Comparison of ENCODE assay signal across 16 cellular contexts in the genomic region with DNA sequence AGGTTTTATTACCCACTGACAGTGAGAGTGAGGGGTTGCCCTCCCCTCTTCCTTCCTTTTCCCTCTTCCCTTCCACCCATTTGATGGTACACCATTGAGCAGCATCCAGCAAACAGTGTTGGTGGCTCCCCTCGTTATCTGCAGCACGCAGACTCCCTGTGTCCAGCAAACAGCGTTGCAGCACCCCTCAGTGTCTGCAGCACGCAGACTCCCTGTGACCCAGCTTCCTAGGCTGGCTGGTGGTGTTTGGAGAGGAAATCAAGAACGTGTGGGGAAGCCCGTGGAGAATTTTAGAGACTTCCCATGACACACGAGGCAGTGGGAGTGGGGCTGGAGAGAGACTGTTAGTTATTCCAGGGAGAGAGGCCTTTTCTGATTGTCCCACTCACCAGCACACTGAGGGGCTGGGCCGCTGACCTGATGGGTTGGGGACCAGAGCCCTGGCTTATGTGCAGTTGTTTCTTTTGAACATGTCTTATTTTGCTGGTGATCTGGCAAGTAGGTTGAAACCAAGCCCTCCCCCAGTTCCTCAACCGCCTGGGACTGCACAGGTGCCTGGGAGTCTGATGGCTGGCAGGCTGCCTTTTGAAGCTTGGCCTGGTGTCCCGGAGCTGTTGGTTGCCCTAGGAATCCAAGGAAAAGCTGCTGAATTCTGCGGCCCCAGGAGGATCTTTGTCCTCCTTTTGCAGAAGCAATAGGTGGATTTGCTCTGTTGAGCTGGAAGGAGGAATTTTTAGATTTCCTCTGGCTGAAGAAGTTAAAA. TPM values are rescaled to one million over a fixed set of nuclear protein-coding genes. Genes with fewer than 3 reads are reported as not detected.
DNase-seq lines count a peak whose midpoint lies in the region; ATAC-seq and TF ChIP-seq lines count a peak whose summit lies in the region.
"Had no signal": no experiment of that assay in that cellular context is flagged by ENCODE, and none has a peak within 500 bp of the region (broad histone marks: within the 10 kb centered on the region; RNA-seq: fewer than 3 reads in every experiment).

No MANE protein-coding gene starts in this region.

- H3K27ac ChIP-seq in GM23338 (ENCODE audit: low read depth) = no peak overlapping the region
- no peak overlapping the region for H3K27ac ChIP-seq in Peyer's patch
- H3K27ac ChIP-seq in dorsolateral prefrontal cortex = peak overlapping the region in 55 of 59 donors; percentile 0 to 84 (median 58)
- H3K27ac ChIP-seq: HL-60 had no signal

- no peak for TF ChIP-seq POLR2A in Peyer's patch (IDR thresholded peaks at IDR 0.05)

- H3K36me3 Mint-ChIP-seq in GM23338 (ENCODE audit: low read depth) = peaks cover 2% of the 10 kb centered on the region; the same call in 2 of the 3 replicates

- H3K9me3 ChIP-seq in Peyer's patch = no peaks in the 10 kb centered on the region

- H3K79me2 ChIP-seq in GM23338 (replicated peaks; ENCODE audit: insufficient read depth) = peaks cover 4% of the 10 kb centered on the region; the same call in 1 of the 2 replicates

- intact Hi-C loops in dorsolateral prefrontal cortex (cut with DNase I) = no loop called here

- peaks cover 8% of the 10 kb centered on the region for H3K9me3 Mint-ChIP-seq in GM23338

- H3K4me3 Mint-ChIP-seq in GM23338 = no peak overlapping the region

- H3F3A ChIP-seq in GM23338 (replicated peaks; ENCODE audit: low read depth) = no peaks in the 10 kb centered on the region

- H2AFZ ChIP-seq in GM23338 = no peak overlapping the region

- DNase-seq in GM23338 (ENCODE audit: low spot score) = no peak
- DNase-seq in Peyer's patch = peak in 2 of 3 donors; percentile 14 to 29
- peak in 5 of 10 donors; percentile 38 to 91 (median 60) for DNase-seq in dorsolateral prefrontal cortex
- peak; percentile 69 for DNase-seq in pons (ENCODE audit: low spot score)
- DNase-seq: CD4-positive, alpha-beta memory T cell; left colon; stimulated activated naive CD4-positive, alpha-beta T cell treated with Interleukin-2 at 50 U/mL for 16 hours had no signal

- H3K27ac Mint-ChIP-seq in GM23338 = no peak overlapping the region

- TF ChIP-seq CTCF in GM23338 (conservative IDR thresholded peaks at IDR 0.05; ENCODE audit: low read depth in 2 of 2) (no peak), Peyer's patch (IDR thresholded peaks at IDR 0.05) (no peak), dorsolateral prefrontal cortex (IDR thresholded peaks at IDR 0.05 in 54 of 56, conservative IDR thresholded peaks at IDR 0.05 in 2 of 56; ENCODE audit: low read depth in 1 of 56, partially characterized antibody in 56 of 56) (peak in 13 of 56 donors; percentile 12 to 41 (median 27))

- no peak overlapping the region for H3K4me2 ChIP-seq in GM23338

- ATAC-seq in GM23338 = peak; percentile 22; the same call in 1 of the 3 replicates
- no peak for ATAC-seq in GM21515 (IDR thresholded peaks at IDR 0.05; ENCODE audit: unreplicated experiment)
- no peak for ATAC-seq in HG03342 (IDR thresholded peaks at IDR 0.05; ENCODE audit: unreplicated experiment)
- ATAC-seq in GM21786 (IDR thresholded peaks at IDR 0.05; ENCODE audit: unreplicated experiment) = no peak
- ATAC-seq: activated CD4-positive, CD25-positive, alpha-beta regulatory T cell treated with anti-CD3 and anti-CD28 coated beads, Interleukin-2, amount 50 U/mL, for 24 hours; HCT116; left colon; sciatic nerve had no signal

- H3K36me3 ChIP-seq in GM23338 (ENCODE audit: insufficient read depth) (no peaks in the 10 kb centered on the region), Peyer's patch (no peaks in the 10 kb centered on the region)

- no peaks in the 10 kb centered on the region for H3K27me3 ChIP-seq in GM23338 (ENCODE audit: insufficient read depth)
- no peaks in the 10 kb centered on the region for H3K27me3 ChIP-seq in Peyer's patch
- H3K27me3 ChIP-seq in dorsolateral prefrontal cortex = no peaks in the 10 kb centered on the region

- H3K9me2 ChIP-seq in GM23338 (ENCODE audit: insufficient read depth) = no peaks in the 10 kb centered on the region

- H3K4me3 ChIP-seq in GM23338 = no peak overlapping the region
- no peak overlapping the region for H3K4me3 ChIP-seq in Peyer's patch
- peak overlapping the region in 6 of 59 donors; percentile 3 to 23 (median 8) for H3K4me3 ChIP-seq in dorsolateral prefrontal cortex

- H4K20me1 ChIP-seq in GM23338 (replicated peaks; ENCODE audit: insufficient read depth) = no peaks in the 10 kb centered on the region

- H3K4me1 Mint-ChIP-seq in GM23338 = peaks cover 4% of the 10 kb centered on the region; the same call in 2 of the 3 replicates

- peaks cover 7% of the 10 kb centered on the region for H3K27me3 Mint-ChIP-seq in GM23338 (ENCODE audit: insufficient read depth, low read depth, poor library complexity)
- H3K27me3 Mint-ChIP-seq: CD4-positive, alpha-beta memory T cell had no signal

- H3K4me1 ChIP-seq in GM23338 (ENCODE audit: insufficient read depth) = no peaks in the 10 kb centered on the region
- H3K4me1 ChIP-seq in Peyer's patch = no peaks in the 10 kb centered on the region

TF ChIP-seq in GM23338, 12 proteins besides CTCF, POLR2A, EP300 and RAD21 (continues in another document):
- no peak for TF ChIP-seq EZH2 (IDR thresholded peaks at IDR 0.05; ENCODE audit: low read depth, unreplicated experiment)
- TF ChIP-seq, protein P1, sequence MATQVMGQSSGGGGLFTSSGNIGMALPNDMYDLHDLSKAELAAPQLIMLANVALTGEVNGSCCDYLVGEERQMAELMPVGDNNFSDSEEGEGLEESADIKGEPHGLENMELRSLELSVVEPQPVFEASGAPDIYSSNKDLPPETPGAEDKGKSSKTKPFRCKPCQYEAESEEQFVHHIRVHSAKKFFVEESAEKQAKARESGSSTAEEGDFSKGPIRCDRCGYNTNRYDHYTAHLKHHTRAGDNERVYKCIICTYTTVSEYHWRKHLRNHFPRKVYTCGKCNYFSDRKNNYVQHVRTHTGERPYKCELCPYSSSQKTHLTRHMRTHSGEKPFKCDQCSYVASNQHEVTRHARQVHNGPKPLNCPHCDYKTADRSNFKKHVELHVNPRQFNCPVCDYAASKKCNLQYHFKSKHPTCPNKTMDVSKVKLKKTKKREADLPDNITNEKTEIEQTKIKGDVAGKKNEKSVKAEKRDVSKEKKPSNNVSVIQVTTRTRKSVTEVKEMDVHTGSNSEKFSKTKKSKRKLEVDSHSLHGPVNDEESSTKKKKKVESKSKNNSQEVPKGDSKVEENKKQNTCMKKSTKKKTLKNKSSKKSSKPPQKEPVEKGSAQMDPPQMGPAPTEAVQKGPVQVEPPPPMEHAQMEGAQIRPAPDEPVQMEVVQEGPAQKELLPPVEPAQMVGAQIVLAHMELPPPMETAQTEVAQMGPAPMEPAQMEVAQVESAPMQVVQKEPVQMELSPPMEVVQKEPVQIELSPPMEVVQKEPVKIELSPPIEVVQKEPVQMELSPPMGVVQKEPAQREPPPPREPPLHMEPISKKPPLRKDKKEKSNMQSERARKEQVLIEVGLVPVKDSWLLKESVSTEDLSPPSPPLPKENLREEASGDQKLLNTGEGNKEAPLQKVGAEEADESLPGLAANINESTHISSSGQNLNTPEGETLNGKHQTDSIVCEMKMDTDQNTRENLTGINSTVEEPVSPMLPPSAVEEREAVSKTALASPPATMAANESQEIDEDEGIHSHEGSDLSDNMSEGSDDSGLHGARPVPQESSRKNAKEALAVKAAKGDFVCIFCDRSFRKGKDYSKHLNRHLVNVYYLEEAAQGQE (IDR thresholded peaks at IDR 0.05; ENCODE audit: unreplicated experiment) = no peak

RNA-seq across cellular contexts. Expression of a gene that starts 18.9 kb away (rescaled TPM):
- total RNA-seq in GM23338 (2014; rRNA removed; shearing (Covaris generic)) = 24.7 and 27.5 TPM in 2 replicates
- 5.4 and 5.9 TPM in 2 replicates for polyA plus RNA-seq in GM23338 (2016; fragmentation: Nextera tagmentation; extraction: Ambion mirVana)
- total RNA-seq in Peyer's patch (10 to 100 TPM in 1 of 4 donors, 1 to 10 TPM in 3; 7.2 to 33.8 (median 8.8) TPM), dorsolateral prefrontal cortex (100 to 1,000 TPM in 118 of 120 experiments, 10 to 100 TPM in 2; 90.7 to 210 (median 166) TPM)

RNA-seq across cellular contexts. Expression of a gene that starts 56.3 kb away (rescaled TPM):
- total RNA-seq in GM23338 (2014; rRNA removed; shearing (Covaris generic)) = not detected in 2 replicates
- 0.23 and 0.47 TPM in 2 replicates for polyA plus RNA-seq in GM23338 (2016; fragmentation: Nextera tagmentation; extraction: Ambion mirVana)
- not detected for total RNA-seq in Peyer's patch
- total RNA-seq in dorsolateral prefrontal cortex = under 1 TPM in 1 of 120 experiments, not detected in 119; 0.45 TPM
- total RNA-seq: CD4-positive, alpha-beta memory T cell; endothelial cell of umbilical vein; left colon; sciatic nerve had no signal
- polyA plus RNA-seq: CD4-positive, alpha-beta memory T cell; endothelial cell of umbilical vein; neural cell had no signal

Comparison
In these comparisons a context has a peak if more than half of its experiments do, and no peak if none do; other contexts are left out.
1. H3K27ac ChIP-seq: peak in dorsolateral prefrontal cortex (55 of 59); none in GM23338 (single experiment) and Peyer's patch (0 of 4).